Comparison of ENCODE assay signal across 13 cellular contexts in genomic region chr5:56734066-56734766, GRCh38.
A peak's percentile ranks its signal among the peaks of the same experiment; 100 is the strongest.
DNase-seq lines count a peak whose midpoint lies in the region; ATAC-seq and TF ChIP-seq lines count a peak whose summit lies in the region.
"Had no signal": no experiment of that assay in that cellular context is flagged by ENCODE, and none has a peak within 500 bp of the region (broad histone marks: within the 10 kb centered on the region; RNA-seq: fewer than 3 reads in every experiment).

No MANE protein-coding gene starts in this region.

- H3K36me3 Mint-ChIP-seq in T-cell: peaks cover 2% of the 10 kb centered on the region
- H3K36me3 Mint-ChIP-seq in stimulated activated naive B cell treated with anti-CD40 and anti-IgM and Interleukin-4, amounts not matched to agents 10 μg/mL and 1 μg/mL and 100 μg/mL, for 72 hours: peaks cover 1 to 3% of the 10 kb centered on the region in 2 donors

- no peak for ATAC-seq in T-cell (replicated peaks in 1 of 4)
- ATAC-seq in stimulated activated naive B cell treated with anti-CD40 and anti-IgM and Interleukin-4, amounts not matched to agents 10 μg/mL and 1 μg/mL and 100 μg/mL, for 72 hours (replicated peaks): no peak
- ATAC-seq: left colon, Panc1 had no signal

- POLR2A ChIA-PET in T-cell (lab: Charles Lee): no interaction called here

- peak; percentile 69 for TF ChIP-seq EP300 in Ishikawa (IDR thresholded peaks at IDR 0.05; ENCODE audit: borderline replicate concordance)

- H3K27me3 Mint-ChIP-seq in T-cell: no peaks in the 10 kb centered on the region
- H3K27me3 Mint-ChIP-seq in stimulated activated naive B cell treated with anti-CD40 and anti-IgM and Interleukin-4, amounts not matched to agents 10 μg/mL and 1 μg/mL and 100 μg/mL, for 72 hours: no peaks in the 10 kb centered on the region

- H3K4me1 Mint-ChIP-seq in T-cell: peaks cover 55 to 73% (median 55%) of the 10 kb centered on the region in 3 donors
- H3K4me1 Mint-ChIP-seq in stimulated activated naive B cell treated with anti-CD40 and anti-IgM and Interleukin-4, amounts not matched to agents 10 μg/mL and 1 μg/mL and 100 μg/mL, for 72 hours: peaks cover 58 to 82% of the 10 kb centered on the region in 2 donors

- CTCF ChIA-PET in T-cell (lab: Charles Lee): no interaction called here

- TF ChIP-seq RAD21 in Ishikawa (IDR thresholded peaks at IDR 0.05; ENCODE audit: low read depth): no peak

- peaks cover 0 to 3% (median 0%) of the 10 kb centered on the region in 3 donors for H3K9me3 Mint-ChIP-seq in T-cell
- H3K9me3 Mint-ChIP-seq in stimulated activated naive B cell treated with anti-CD40 and anti-IgM and Interleukin-4, amounts not matched to agents 10 μg/mL and 1 μg/mL and 100 μg/mL, for 72 hours: peaks cover 1 to 3% of the 10 kb centered on the region in 2 donors

- DNase-seq in T-cell (no peak), myocyte (ENCODE audit: low read depth) (peak; percentile 16), amniotic stem cell (lab: John Stamatoyannopoulos, UW) (no peak), hippocampal formation (lab: John Stamatoyannopoulos, UW) (no peak), NK-92 (lab: John Stamatoyannopoulos, UW; ENCODE audit: unreplicated experiment) (no peak)
- no peak for DNase-seq in stimulated activated naive B cell treated with anti-CD40 and anti-IgM and Interleukin-4, amounts not matched to agents 10 μg/mL and 1 μg/mL and 100 μg/mL, for 72 hours
- DNase-seq: DMS53, left colon, MG63, NCI-H524 had no signal

- H3K27ac Mint-ChIP-seq in T-cell: peak overlapping the region; percentile 13 to 75
- H3K27ac Mint-ChIP-seq in stimulated activated naive B cell treated with anti-CD40 and anti-IgM and Interleukin-4, amounts not matched to agents 10 μg/mL and 1 μg/mL and 100 μg/mL, for 72 hours: peak overlapping the region; percentile 6
- H3K27ac Mint-ChIP-seq: activated T-helper 1 cell treated with anti-CD3 and anti-CD28 coated beads, Interleukin-12 subunit alpha, Interleukin-12 subunit beta, Interleukin-2, Interleukin-4 antibody, amounts not matched to agents 30 ng/mL and 10 ng/mL and 1 ng/mL, durations not matched to agents 14 hours and 24 hours and 36 hours had no signal

- no peak overlapping the region for H3K4me3 Mint-ChIP-seq in T-cell
- no peak overlapping the region for H3K4me3 Mint-ChIP-seq in stimulated activated naive B cell treated with anti-CD40 and anti-IgM and Interleukin-4, amounts not matched to agents 10 μg/mL and 1 μg/mL and 100 μg/mL, for 72 hours
- H3K4me3 Mint-ChIP-seq: activated T-helper 1 cell treated with anti-CD3 and anti-CD28 coated beads, Interleukin-12 subunit alpha, Interleukin-12 subunit beta, Interleukin-2, Interleukin-4 antibody, amounts not matched to agents 30 ng/mL and 10 ng/mL and 1 ng/mL, durations not matched to agents 14 hours and 24 hours and 36 hours had no signal

TF ChIP-seq in Ishikawa, 13 proteins besides CTCF, POLR2A, EP300 and RAD21:
- TF ChIP-seq TCF12 (IDR thresholded peaks at IDR 0.05; ENCODE audit: low read depth): peak; percentile 73
- TF ChIP-seq TEAD4 (IDR thresholded peaks at IDR 0.05): peak; percentile 76
- no peak for TF ChIP-seq MAX (IDR thresholded peaks at IDR 0.05)
- TF ChIP-seq CREB1 (IDR thresholded peaks at IDR 0.05; ENCODE audit: low read depth): no peak
- no peak for TF ChIP-seq USF1 (IDR thresholded peaks at IDR 0.05)
- TF ChIP-seq CEBPB (IDR thresholded peaks at IDR 0.05): no peak
- TF ChIP-seq ZBTB7A (IDR thresholded peaks at IDR 0.05; ENCODE audit: low read depth): no peak
- no peak for TF ChIP-seq EGR1 (IDR thresholded peaks at IDR 0.05)
- no peak for TF ChIP-seq YY1 (IDR thresholded peaks at IDR 0.05; ENCODE audit: low read depth)
- TF ChIP-seq REST (IDR thresholded peaks at IDR 0.05; ENCODE audit: low read depth): no peak
- TF ChIP-seq NFIC (IDR thresholded peaks at IDR 0.05): peak; percentile 75
- TF ChIP-seq FOXM1 (IDR thresholded peaks at IDR 0.05; ENCODE audit: borderline replicate concordance, low read depth): peak; percentile 71
- no peak for TF ChIP-seq TAF1 (IDR thresholded peaks at IDR 0.05; ENCODE audit: low read depth)
